Comparison of ENCODE assay signal across 19 cellular contexts in the genomic region with DNA sequence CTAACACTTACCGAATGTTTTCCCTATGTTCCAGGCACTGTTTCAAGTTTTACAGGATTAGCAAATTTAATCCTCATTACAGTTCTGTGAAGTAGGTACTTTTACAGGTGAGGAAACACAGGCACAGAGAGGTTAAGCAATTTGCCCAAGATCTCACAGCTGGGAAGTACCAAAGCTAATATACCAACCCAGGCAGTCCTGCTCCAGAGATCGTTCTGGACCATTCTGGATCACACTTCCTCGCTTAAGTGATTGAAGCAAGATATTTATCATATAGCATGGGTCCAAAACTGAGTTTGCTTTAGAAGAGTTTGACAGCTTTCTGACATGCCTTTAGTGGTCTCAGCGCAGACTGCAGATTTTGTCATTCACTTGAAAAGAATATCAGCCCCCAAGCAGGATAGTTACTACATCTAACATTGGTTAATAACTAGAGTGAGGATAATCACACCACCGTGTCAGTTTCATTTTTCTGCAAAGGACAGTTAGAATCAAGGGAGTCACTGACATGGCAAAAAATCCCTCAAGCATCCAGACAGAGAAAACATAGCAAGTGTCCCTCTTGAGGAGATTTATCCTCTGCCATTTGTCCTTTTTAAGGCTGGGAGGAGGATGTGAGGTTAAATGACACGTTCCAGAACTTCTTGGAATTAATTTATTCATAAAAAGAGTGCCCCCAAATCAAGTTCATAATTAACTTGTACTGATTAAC. TPM values are rescaled to one million over a fixed set of nuclear protein-coding genes. Genes with fewer than 3 reads are reported as not detected.
DNase-seq lines count a peak whose midpoint lies in the region; ATAC-seq and TF ChIP-seq lines count a peak whose summit lies in the region.
"Had no signal": no experiment of that assay in that cellular context is flagged by ENCODE, and none has a peak within 500 bp of the region (broad histone marks: within the 10 kb centered on the region; RNA-seq: fewer than 3 reads in every experiment).

No MANE protein-coding gene starts in this region.

- no peak for DNase-seq in activated naive CD8-positive, alpha-beta T cell treated with anti-CD3 and anti-CD28 coated beads, Interleukin-2, amount 50 U/mL, for 24 hours
- DNase-seq in WTC11 (ENCODE audit: low spot score) (no peak), left kidney (ENCODE audit: low read depth, low spot score) (peak; percentile 10), vagina (ENCODE audit: extremely low spot score in 2 of 2) (peak in 1 of 2 donors; percentile 27), NOMO-1 treated with DMSO at 0.1 percent for 48 hours (lab: John Stamatoyannopoulos, UW; ENCODE audit: unreplicated experiment) (no peak)
- DNase-seq: activated CD8-positive, alpha-beta T cell treated with anti-CD3 and anti-CD28 coated beads, Interleukin-2, amount 10 ng/mL, durations not matched to agents 7 days and 5 days; cerebellar nuclear complex; DMS79 treated with DMSO at 0.1 percent for 48 hours; NCI-H187; NCI-H524; T1000; transverse colon had no signal

- no peak overlapping the region for H3K4me3 ChIP-seq in vagina
- H3K4me3 ChIP-seq: hepatocyte, lung, transverse colon had no signal

- no peaks in the 10 kb centered on the region for H3K9me3 ChIP-seq in vagina
- H3K9me3 ChIP-seq: transverse colon had no signal

- intact Hi-C loops in vagina (cut with DNase I), result loop anchor here (10.0 kb wide), 1 partner anchor 711 kb away; no protein-coding TSS in a partner anchor

- POLR2A ChIA-PET in WTC11 (lab: Charles Lee), result no interaction called here

- TF ChIP-seq POLR2A in vagina (IDR thresholded peaks at IDR 0.05), result no peak

- TF ChIP-seq CTCF in WTC11 (IDR thresholded peaks at IDR 0.05) (no peak), vagina (IDR thresholded peaks at IDR 0.05) (no peak)

- H3K4me1 ChIP-seq in vagina, result peaks cover 66% of the 10 kb centered on the region

- H3K9me3 Mint-ChIP-seq in activated naive CD8-positive, alpha-beta T cell (ENCODE audit: low read depth), result no peaks in the 10 kb centered on the region
- H3K9me3 Mint-ChIP-seq in activated naive CD8-positive, alpha-beta T cell treated with anti-CD3 and anti-CD28 coated beads, Interleukin-2, amount 50 U/mL, for 24 hours, result no peaks in the 10 kb centered on the region
- no peaks in the 10 kb centered on the region for H3K9me3 Mint-ChIP-seq in WTC11
- H3K9me3 Mint-ChIP-seq: activated naive CD4-positive, alpha-beta T cell treated with anti-CD3 and anti-CD28 coated beads, Interleukin-2, amount 50 U/mL, for 72 hours had no signal

- peaks cover 2% of the 10 kb centered on the region for H3K36me3 Mint-ChIP-seq in activated naive CD8-positive, alpha-beta T cell
- peaks cover 17% of the 10 kb centered on the region for H3K36me3 Mint-ChIP-seq in activated naive CD8-positive, alpha-beta T cell treated with anti-CD3 and anti-CD28 coated beads, Interleukin-2, amount 50 U/mL, for 24 hours (ENCODE audit: low read depth)
- H3K36me3 Mint-ChIP-seq in WTC11, result no peaks in the 10 kb centered on the region

- H3K4me1 Mint-ChIP-seq in activated naive CD8-positive, alpha-beta T cell (ENCODE audit: low read depth), result peaks cover 59% of the 10 kb centered on the region
- peaks cover 63% of the 10 kb centered on the region for H3K4me1 Mint-ChIP-seq in activated naive CD8-positive, alpha-beta T cell treated with anti-CD3 and anti-CD28 coated beads, Interleukin-2, amount 50 U/mL, for 24 hours
- H3K4me1 Mint-ChIP-seq in WTC11, result peaks cover 62% of the 10 kb centered on the region

- peak overlapping the region; percentile 30 for H3K27ac ChIP-seq in vagina
- H3K27ac ChIP-seq: hepatocyte, KMS-11 had no signal

- peak overlapping the region; percentile 80 for H3K4me3 Mint-ChIP-seq in activated naive CD8-positive, alpha-beta T cell
- no peak overlapping the region for H3K4me3 Mint-ChIP-seq in activated naive CD8-positive, alpha-beta T cell treated with anti-CD3 and anti-CD28 coated beads, Interleukin-2, amount 50 U/mL, for 24 hours
- H3K4me3 Mint-ChIP-seq in WTC11, result peak overlapping the region; percentile 16; the same call in 1 of the 2 replicates
- H3K4me3 Mint-ChIP-seq: activated CD8-positive, alpha-beta T cell treated with anti-CD3 and anti-CD28 coated beads, Interleukin-2, amount 10 ng/mL, durations not matched to agents 7 days and 5 days had no signal

- H3K36me3 ChIP-seq in vagina, result no peaks in the 10 kb centered on the region
- H3K36me3 ChIP-seq: transverse colon had no signal

- peak overlapping the region; percentile 5 for H3K27ac Mint-ChIP-seq in activated naive CD8-positive, alpha-beta T cell
- H3K27ac Mint-ChIP-seq in activated naive CD8-positive, alpha-beta T cell treated with anti-CD3 and anti-CD28 coated beads, Interleukin-2, amount 50 U/mL, for 24 hours, result no peak overlapping the region
- H3K27ac Mint-ChIP-seq in WTC11, result no peak overlapping the region
- H3K27ac Mint-ChIP-seq: activated CD8-positive, alpha-beta T cell treated with anti-CD3 and anti-CD28 coated beads, Interleukin-2, amount 10 ng/mL, durations not matched to agents 7 days and 5 days; activated naive CD4-positive, alpha-beta T cell treated with anti-CD3 and anti-CD28 coated beads, Interleukin-2, amount 50 U/mL, for 72 hours had no signal

- no peaks in the 10 kb centered on the region for H3K27me3 Mint-ChIP-seq in activated naive CD8-positive, alpha-beta T cell
- H3K27me3 Mint-ChIP-seq in activated naive CD8-positive, alpha-beta T cell treated with anti-CD3 and anti-CD28 coated beads, Interleukin-2, amount 50 U/mL, for 24 hours, result no peaks in the 10 kb centered on the region
- H3K27me3 Mint-ChIP-seq in WTC11 (ENCODE audit: low read depth), result peaks cover 43% of the 10 kb centered on the region

- no peak for ATAC-seq in activated naive CD8-positive, alpha-beta T cell treated with anti-CD3 and anti-CD28 coated beads, Interleukin-2, amount 50 U/mL, for 24 hours
- no peak for ATAC-seq in WTC11
- ATAC-seq in GM21576 (IDR thresholded peaks at IDR 0.05; ENCODE audit: unreplicated experiment), result no peak
- no peak for ATAC-seq in GM18520 (IDR thresholded peaks at IDR 0.05; ENCODE audit: unreplicated experiment)
- ATAC-seq: activated CD8-positive, alpha-beta T cell treated with anti-CD3 and anti-CD28 coated beads, Interleukin-2, amount 10 ng/mL, durations not matched to agents 7 days and 5 days; activated naive CD4-positive, alpha-beta T cell treated with anti-CD3 and anti-CD28 coated beads, Interleukin-2, amount 50 U/mL, for 72 hours had no signal

- CTCF ChIA-PET in WTC11 (lab: Charles Lee), result no interaction called here

- no peaks in the 10 kb centered on the region for H3K27me3 ChIP-seq in vagina

TF ChIP-seq in WTC11, 78 proteins besides CTCF, POLR2A, EP300 and RAD21:
- TF ChIP-seq ZNF138 (CRISPR knock-in tag; conservative IDR thresholded peaks at IDR 0.05) (no peak), FOXJ3 (CRISPR knock-in tag; IDR thresholded peaks at IDR 0.05; ENCODE audit: borderline replicate concordance) (no peak), ELF4 (CRISPR knock-in tag; IDR thresholded peaks at IDR 0.05; ENCODE audit: low read depth) (no peak), RORB (CRISPR knock-in tag; IDR thresholded peaks at IDR 0.05) (no peak)
- TF ChIP-seq, protein P1, sequence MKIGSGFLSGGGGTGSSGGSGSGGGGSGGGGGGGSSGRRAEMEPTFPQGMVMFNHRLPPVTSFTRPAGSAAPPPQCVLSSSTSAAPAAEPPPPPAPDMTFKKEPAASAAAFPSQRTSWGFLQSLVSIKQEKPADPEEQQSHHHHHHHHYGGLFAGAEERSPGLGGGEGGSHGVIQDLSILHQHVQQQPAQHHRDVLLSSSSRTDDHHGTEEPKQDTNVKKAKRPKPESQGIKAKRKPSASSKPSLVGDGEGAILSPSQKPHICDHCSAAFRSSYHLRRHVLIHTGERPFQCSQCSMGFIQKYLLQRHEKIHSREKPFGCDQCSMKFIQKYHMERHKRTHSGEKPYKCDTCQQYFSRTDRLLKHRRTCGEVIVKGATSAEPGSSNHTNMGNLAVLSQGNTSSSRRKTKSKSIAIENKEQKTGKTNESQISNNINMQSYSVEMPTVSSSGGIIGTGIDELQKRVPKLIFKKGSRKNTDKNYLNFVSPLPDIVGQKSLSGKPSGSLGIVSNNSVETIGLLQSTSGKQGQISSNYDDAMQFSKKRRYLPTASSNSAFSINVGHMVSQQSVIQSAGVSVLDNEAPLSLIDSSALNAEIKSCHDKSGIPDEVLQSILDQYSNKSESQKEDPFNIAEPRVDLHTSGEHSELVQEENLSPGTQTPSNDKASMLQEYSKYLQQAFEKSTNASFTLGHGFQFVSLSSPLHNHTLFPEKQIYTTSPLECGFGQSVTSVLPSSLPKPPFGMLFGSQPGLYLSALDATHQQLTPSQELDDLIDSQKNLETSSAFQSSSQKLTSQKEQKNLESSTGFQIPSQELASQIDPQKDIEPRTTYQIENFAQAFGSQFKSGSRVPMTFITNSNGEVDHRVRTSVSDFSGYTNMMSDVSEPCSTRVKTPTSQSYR (CRISPR knock-in tag; IDR thresholded peaks at IDR 0.05), result no peak
- TF ChIP-seq, protein P2, sequence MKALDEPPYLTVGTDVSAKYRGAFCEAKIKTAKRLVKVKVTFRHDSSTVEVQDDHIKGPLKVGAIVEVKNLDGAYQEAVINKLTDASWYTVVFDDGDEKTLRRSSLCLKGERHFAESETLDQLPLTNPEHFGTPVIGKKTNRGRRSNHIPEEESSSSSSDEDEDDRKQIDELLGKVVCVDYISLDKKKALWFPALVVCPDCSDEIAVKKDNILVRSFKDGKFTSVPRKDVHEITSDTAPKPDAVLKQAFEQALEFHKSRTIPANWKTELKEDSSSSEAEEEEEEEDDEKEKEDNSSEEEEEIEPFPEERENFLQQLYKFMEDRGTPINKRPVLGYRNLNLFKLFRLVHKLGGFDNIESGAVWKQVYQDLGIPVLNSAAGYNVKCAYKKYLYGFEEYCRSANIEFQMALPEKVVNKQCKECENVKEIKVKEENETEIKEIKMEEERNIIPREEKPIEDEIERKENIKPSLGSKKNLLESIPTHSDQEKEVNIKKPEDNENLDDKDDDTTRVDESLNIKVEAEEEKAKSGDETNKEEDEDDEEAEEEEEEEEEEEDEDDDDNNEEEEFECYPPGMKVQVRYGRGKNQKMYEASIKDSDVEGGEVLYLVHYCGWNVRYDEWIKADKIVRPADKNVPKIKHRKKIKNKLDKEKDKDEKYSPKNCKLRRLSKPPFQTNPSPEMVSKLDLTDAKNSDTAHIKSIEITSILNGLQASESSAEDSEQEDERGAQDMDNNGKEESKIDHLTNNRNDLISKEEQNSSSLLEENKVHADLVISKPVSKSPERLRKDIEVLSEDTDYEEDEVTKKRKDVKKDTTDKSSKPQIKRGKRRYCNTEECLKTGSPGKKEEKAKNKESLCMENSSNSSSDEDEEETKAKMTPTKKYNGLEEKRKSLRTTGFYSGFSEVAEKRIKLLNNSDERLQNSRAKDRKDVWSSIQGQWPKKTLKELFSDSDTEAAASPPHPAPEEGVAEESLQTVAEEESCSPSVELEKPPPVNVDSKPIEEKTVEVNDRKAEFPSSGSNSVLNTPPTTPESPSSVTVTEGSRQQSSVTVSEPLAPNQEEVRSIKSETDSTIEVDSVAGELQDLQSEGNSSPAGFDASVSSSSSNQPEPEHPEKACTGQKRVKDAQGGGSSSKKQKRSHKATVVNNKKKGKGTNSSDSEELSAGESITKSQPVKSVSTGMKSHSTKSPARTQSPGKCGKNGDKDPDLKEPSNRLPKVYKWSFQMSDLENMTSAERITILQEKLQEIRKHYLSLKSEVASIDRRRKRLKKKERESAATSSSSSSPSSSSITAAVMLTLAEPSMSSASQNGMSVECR (CRISPR knock-in tag; IDR thresholded peaks at IDR 0.05; ENCODE audit: borderline replicate concordance), result no peak

RNA-seq across cellular contexts. Expression of a gene that starts 5.1 kb away (rescaled TPM):
- total RNA-seq in WTC11 (2021), result 12.3 to 22.3 TPM (median 13.1 TPM) in 3 replicates
- 5.9 TPM for total RNA-seq in vagina
